In the genomic region with DNA sequence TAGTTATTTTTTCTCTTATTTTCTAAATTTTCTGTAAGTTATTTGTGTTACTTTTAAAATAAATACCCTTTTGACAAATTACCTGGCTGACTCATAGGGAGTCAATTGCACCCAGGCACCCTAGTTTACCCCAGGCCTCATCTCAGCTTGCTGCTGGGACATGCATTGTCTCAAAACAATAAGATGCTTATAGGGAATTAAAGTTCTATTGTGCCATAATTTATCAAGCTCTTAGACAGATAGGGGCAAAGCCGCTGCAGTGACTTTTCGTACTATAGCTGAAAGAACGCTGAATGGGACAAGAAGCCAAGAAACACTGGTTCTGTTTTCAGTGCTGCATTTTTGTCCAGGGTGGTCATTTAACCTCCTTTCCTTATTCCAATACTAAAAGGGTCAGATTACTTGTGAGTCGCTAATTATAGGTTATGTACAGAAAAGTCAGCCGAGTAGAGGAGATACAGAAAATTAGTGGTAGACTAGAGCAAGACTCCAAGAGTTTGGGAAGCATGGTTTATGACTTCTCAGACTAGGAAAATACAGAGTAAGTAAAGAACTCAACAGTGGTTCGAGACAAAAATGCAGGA, we compare ENCODE assay signal across 21 cellular contexts. TPM values are rescaled to one million over a fixed set of nuclear protein-coding genes. Genes with fewer than 3 reads are reported as not detected.
DNase-seq lines count a peak whose midpoint lies in the region; ATAC-seq and TF ChIP-seq lines count a peak whose summit lies in the region.
"Had no signal": no experiment of that assay in that cellular context is flagged by ENCODE, and none has a peak within 500 bp of the region (broad histone marks: within the 10 kb centered on the region; RNA-seq: fewer than 3 reads in every experiment).

No MANE protein-coding gene starts in this region.

- DNase-seq in NCI-H82 (lab: John Stamatoyannopoulos, UW), result peak; percentile 29
- no peak for DNase-seq in NCI-H82 treated with DMSO at 0.1 percent for 48 hours (lab: John Stamatoyannopoulos, UW; ENCODE audit: unreplicated experiment)
- peak; percentile 46 for DNase-seq in NCI-H69 (lab: John Stamatoyannopoulos, UW)
- DNase-seq in endodermal cell, result peak; percentile 25
- no peak for DNase-seq in heart right ventricle
- no peak for DNase-seq in putamen (ENCODE audit: low spot score)
- no peak for DNase-seq in T-helper 17 cell
- DNase-seq in NCI-H1436 treated with DMSO at 0.1 percent for 48 hours (lab: John Stamatoyannopoulos, UW), result no peak
- DNase-seq: 8988T; CD8-positive, alpha-beta memory T cell; MV-4-11; NCI-H1417 treated with DMSO at 0.1 percent for 48 hours; NCI-H2081 treated with DMSO at 0.1 percent for 48 hours; NCI-H226; NCI-H526 treated with DMSO at 0.1 percent for 48 hours; Peyer's patch; Right ventricle myocardium superior; SK-N-SH had no signal

- TF ChIP-seq CTCF in endodermal cell (conservative IDR thresholded peaks at IDR 0.05), result no peak
- TF ChIP-seq CTCF in heart right ventricle (IDR thresholded peaks at IDR 0.05), result no peak

- H3K4me1 ChIP-seq in endodermal cell (ENCODE audit: control insufficient read depth, insufficient read depth, low read length) (no peaks in the 10 kb centered on the region), heart right ventricle (no peaks in the 10 kb centered on the region)
- H3K4me1 ChIP-seq: Peyer's patch had no signal

- H3K27ac ChIP-seq in endodermal cell (ENCODE audit: low read depth, low read length) (no peak overlapping the region), heart right ventricle (no peak overlapping the region)
- H3K27ac ChIP-seq: BLaER1, Peyer's patch had no signal

- H3K9ac ChIP-seq in endodermal cell (ENCODE audit: extremely low read depth, low read length, poor library complexity, severe bottlenecking), result no peak overlapping the region
- H3K9ac ChIP-seq: BLaER1, SK-N-SH had no signal

- peak overlapping the region; percentile 2 for H3K4me3 ChIP-seq in endodermal cell (ENCODE audit: low read length)
- H3K4me3 ChIP-seq in heart right ventricle, result no peak overlapping the region
- H3K4me3 ChIP-seq: BLaER1, Peyer's patch had no signal

- H3K27ac Mint-ChIP-seq in endodermal cell (peak overlapping the region; percentile 6), T-helper 17 cell (no peak overlapping the region)
- H3K27ac Mint-ChIP-seq: IgD-negative memory B cell had no signal

- no peaks in the 10 kb centered on the region for H3K36me3 Mint-ChIP-seq in endodermal cell (ENCODE audit: low read depth)
- peaks cover 2% of the 10 kb centered on the region for H3K36me3 Mint-ChIP-seq in T-helper 17 cell (ENCODE audit: low read depth)
- H3K36me3 Mint-ChIP-seq: CD8-positive, alpha-beta memory T cell; IgD-negative memory B cell had no signal

- 81 to 88% methylated on average over 5 to 6 of the region's 6 CpGs for WGBS in endodermal cell (ENCODE audit: insufficient coverage in 1 of 2, insufficient read length in 1 of 2), 2 experiments
- WGBS in heart right ventricle, 2 donors, result 78 to 87% methylated on average over 6 of the region's 6 CpGs

- H3K4me3 Mint-ChIP-seq in endodermal cell, result no peak overlapping the region
- no peak overlapping the region for H3K4me3 Mint-ChIP-seq in T-helper 17 cell
- H3K4me3 Mint-ChIP-seq: CD8-positive, alpha-beta memory T cell; IgD-negative memory B cell had no signal

- H3K36me3 ChIP-seq in endodermal cell (ENCODE audit: control insufficient read depth, insufficient read depth, low read length), result no peaks in the 10 kb centered on the region
- H3K36me3 ChIP-seq in heart right ventricle, result no peaks in the 10 kb centered on the region
- H3K36me3 ChIP-seq: BLaER1, Peyer's patch had no signal

- H3K27me3 ChIP-seq in endodermal cell (ENCODE audit: control insufficient read depth, insufficient read depth, low read length, poor library complexity, severe bottlenecking) (no peaks in the 10 kb centered on the region), heart right ventricle (no peaks in the 10 kb centered on the region)
- H3K27me3 ChIP-seq: BLaER1, Peyer's patch had no signal

- H3K4me1 Mint-ChIP-seq in endodermal cell (peaks cover 17% of the 10 kb centered on the region), T-helper 17 cell (peaks cover 4% of the 10 kb centered on the region)
- H3K4me1 Mint-ChIP-seq: CD8-positive, alpha-beta memory T cell had no signal

- intact Hi-C loops in heart right ventricle (cut with DNase I), result loop anchor here in 5 of 10 donors (5.0 to 10.0 kb wide), 4 partner anchors 155 to 325 kb away; no protein-coding TSS in a partner anchor

- H3K9me3 ChIP-seq in endodermal cell (ENCODE audit: control insufficient read depth, low read length) (no peaks in the 10 kb centered on the region), heart right ventricle (no peaks in the 10 kb centered on the region), T-helper 17 cell (ENCODE audit: control insufficient read depth, low read length, poor library complexity, severe bottlenecking) (no peaks in the 10 kb centered on the region)
- H3K9me3 ChIP-seq: BLaER1, Peyer's patch, SK-N-SH had no signal

- no peaks in the 10 kb centered on the region for H3K27me3 Mint-ChIP-seq in endodermal cell (ENCODE audit: insufficient read depth)
- H3K27me3 Mint-ChIP-seq in T-helper 17 cell, result peaks cover 4% of the 10 kb centered on the region
- H3K27me3 Mint-ChIP-seq: IgD-negative memory B cell had no signal

- H3K9me3 Mint-ChIP-seq in endodermal cell, result no peaks in the 10 kb centered on the region
- H3K9me3 Mint-ChIP-seq: CD8-positive, alpha-beta memory T cell; IgD-negative memory B cell had no signal

- ATAC-seq in heart right ventricle, result no peak
- ATAC-seq in T-helper 17 cell, result no peak

RNA-seq across cellular contexts. Expression of gene EXD1, which starts 50.3 kb away (rescaled TPM):
- total RNA-seq in endodermal cell (under 1 TPM in 1 of 2 donors, not detected in 1; 0.26 TPM), heart right ventricle (not detected), T-helper 17 cell (not detected)
- polyA plus RNA-seq in endodermal cell (2013, experiment 1 of 2), result not detected
- polyA plus RNA-seq in endodermal cell (2013, experiment 2 of 2), result 0.12 TPM
- not detected for polyA plus RNA-seq in heart right ventricle
- total RNA-seq: CD8-positive, alpha-beta memory T cell; LHCN-M2; Peyer's patch; Right ventricle myocardium superior had no signal
- polyA plus RNA-seq: IgD-negative memory B cell had no signal

RNA-seq across cellular contexts. Expression of gene CHP1, which starts 50.8 kb away (rescaled TPM):
- 10 to 100 TPM; 85.0 to 86.1 TPM for total RNA-seq in endodermal cell
- polyA plus RNA-seq in endodermal cell (2013, experiment 1 of 2), result 61.8 TPM
- 55.3 TPM for polyA plus RNA-seq in endodermal cell (2013, experiment 2 of 2)
- total RNA-seq in heart right ventricle, result 100 to 1,000 TPM in 9 of 10 donors, 10 to 100 TPM in 1; 86.5 to 133 (median 120) TPM
- polyA plus RNA-seq in heart right ventricle, result 10 to 100 TPM; 22.5 to 93.1 TPM
- 10 to 100 TPM; 31.6 to 40.5 TPM for total RNA-seq in T-helper 17 cell

Comparison
In these comparisons a context has a peak if more than half of its experiments do, and no peak if none do; other contexts are left out.
1. DNase-seq: peak in NCI-H82 (single experiment), NCI-H69 (single experiment) and endodermal cell (single experiment); none in NCI-H82 treated with DMSO at 0.1 percent for 48 hours (single experiment), heart right ventricle (0 of 2), putamen (single experiment), T-helper 17 cell (0 of 3) and NCI-H1436 treated with DMSO at 0.1 percent for 48 hours (single experiment).